17 cellular contexts compared by ENCODE assay signal in the genomic region with DNA sequence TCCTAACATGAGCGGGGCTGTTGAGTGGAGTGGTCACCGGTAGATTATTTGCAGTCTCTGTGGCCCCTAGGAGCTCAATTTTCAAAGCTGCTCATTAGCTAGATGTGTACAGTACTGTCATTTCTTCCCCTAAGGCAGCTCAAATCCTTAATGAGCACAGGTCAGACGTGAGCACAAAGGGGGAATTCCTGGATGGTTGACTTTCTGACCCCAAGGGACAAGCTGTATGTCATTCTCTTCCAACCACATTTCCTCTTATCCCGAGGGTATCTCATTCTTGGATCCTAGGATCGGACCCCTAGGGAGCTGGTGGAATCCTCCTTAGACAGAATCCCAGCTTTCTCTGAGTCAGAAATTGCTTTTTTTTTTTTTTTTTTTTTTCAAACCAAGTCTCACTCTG. TPM values are rescaled to one million over a fixed set of nuclear protein-coding genes. Genes with fewer than 3 reads are reported as not detected.
DNase-seq lines count a peak whose midpoint lies in the region; ATAC-seq lines count a peak whose summit lies in the region.
"Had no signal": no experiment of that assay in that cellular context is flagged by ENCODE, and none has a peak within 500 bp of the region (broad histone marks: within the 10 kb centered on the region; RNA-seq: fewer than 3 reads in every experiment).

No MANE protein-coding gene starts in this region.

- peaks cover 4% of the 10 kb centered on the region for H3K9me3 Mint-ChIP-seq in stimulated activated memory B cell treated with anti-CD40 and anti-IgM and Interleukin-4, amounts not matched to agents 10 μg/mL and 1 μg/mL and 100 μg/mL, for 72 hours
- H3K9me3 Mint-ChIP-seq: CD4-positive, CD25-positive, alpha-beta regulatory T cell; CD8-positive, alpha-beta memory T cell had no signal

- H3K36me3 Mint-ChIP-seq in stimulated activated memory B cell treated with anti-CD40 and anti-IgM and Interleukin-4, amounts not matched to agents 10 μg/mL and 1 μg/mL and 100 μg/mL, for 72 hours: no peaks in the 10 kb centered on the region
- H3K36me3 Mint-ChIP-seq: CD4-positive, CD25-positive, alpha-beta regulatory T cell; CD8-positive, alpha-beta memory T cell had no signal

- H3K4me3 Mint-ChIP-seq in stimulated activated memory B cell treated with anti-CD40 and anti-IgM and Interleukin-4, amounts not matched to agents 10 μg/mL and 1 μg/mL and 100 μg/mL, for 72 hours: no peak overlapping the region
- H3K4me3 Mint-ChIP-seq: CD4-positive, CD25-positive, alpha-beta regulatory T cell; CD8-positive, alpha-beta memory T cell; H9 had no signal

- H3K4me1 Mint-ChIP-seq in stimulated activated memory B cell treated with anti-CD40 and anti-IgM and Interleukin-4, amounts not matched to agents 10 μg/mL and 1 μg/mL and 100 μg/mL, for 72 hours: peaks cover 12% of the 10 kb centered on the region
- H3K4me1 Mint-ChIP-seq: H9 had no signal

- ATAC-seq in stimulated activated memory B cell treated with anti-CD40 and anti-IgM and Interleukin-4, amounts not matched to agents 10 μg/mL and 1 μg/mL and 100 μg/mL, for 72 hours: peak; percentile 20
- no peak for ATAC-seq in GM21619 (IDR thresholded peaks at IDR 0.05; ENCODE audit: unreplicated experiment)

- DNase-seq in Daoy (ENCODE audit: low read depth) (peak; percentile 71), ELR (ENCODE audit: low read depth) (peak; percentile 36), RPMI7951 (ENCODE audit: low read depth) (peak; percentile 75)
- no peak for DNase-seq in activated CD4-positive, alpha-beta T cell treated with anti-CD3 and anti-CD28 coated beads, Interleukin-2, amount 50 U/mL, for 1 hour
- DNase-seq in activated T-cell treated with anti-CD3 and anti-CD28 coated beads, Interleukin-2, amount 50 U/mL, for 48 hours: no peak
- DNase-seq: ACHN; BE2C; C1 segment of cervical spinal cord; CD4-positive, CD25-positive, alpha-beta regulatory T cell; CD8-positive, alpha-beta memory T cell; COR-L47; GDM1; H9; KG1 had no signal

- H3K27me3 Mint-ChIP-seq in stimulated activated memory B cell treated with anti-CD40 and anti-IgM and Interleukin-4, amounts not matched to agents 10 μg/mL and 1 μg/mL and 100 μg/mL, for 72 hours: peaks cover 7% of the 10 kb centered on the region

- no peak overlapping the region for H3K27ac Mint-ChIP-seq in stimulated activated memory B cell treated with anti-CD40 and anti-IgM and Interleukin-4, amounts not matched to agents 10 μg/mL and 1 μg/mL and 100 μg/mL, for 72 hours
- H3K27ac Mint-ChIP-seq: H9 had no signal

RNA-seq across cellular contexts. Expression of a gene that starts 5.7 kb away (rescaled TPM):
- not detected in 2 replicates for total RNA-seq in Daoy (2014; rRNA removed; shearing (Covaris generic))
- not detected in 2 replicates for total RNA-seq in RPMI7951 (2014; rRNA removed; shearing (Covaris generic))
- total RNA-seq: CD4-positive, CD25-positive, alpha-beta regulatory T cell; CD8-positive, alpha-beta memory T cell; H1; H9 had no signal

RNA-seq across cellular contexts. Expression of a gene that starts 7.8 kb away (rescaled TPM):
- 15.7 and 22.9 TPM in 2 replicates for total RNA-seq in Daoy (2014; rRNA removed; shearing (Covaris generic))
- total RNA-seq in RPMI7951 (2014; rRNA removed; shearing (Covaris generic)): 14.0 and 15.3 TPM in 2 replicates

RNA-seq across cellular contexts. Expression of a gene that starts 16.9 kb away (rescaled TPM):
- not detected in 2 replicates for total RNA-seq in Daoy (2014; rRNA removed; shearing (Covaris generic))
- total RNA-seq in RPMI7951 (2014; rRNA removed; shearing (Covaris generic)): not detected in 2 replicates
- total RNA-seq: CD4-positive, CD25-positive, alpha-beta regulatory T cell; CD8-positive, alpha-beta memory T cell; H1; H9 had no signal

RNA-seq across cellular contexts. Expression of a gene that starts 25.1 kb away (rescaled TPM):
- total RNA-seq in Daoy (2014; rRNA removed; shearing (Covaris generic)): not detected in 2 replicates
- total RNA-seq in RPMI7951 (2014; rRNA removed; shearing (Covaris generic)): not detected in 2 replicates
- total RNA-seq: CD4-positive, CD25-positive, alpha-beta regulatory T cell; CD8-positive, alpha-beta memory T cell; H1; H9 had no signal

RNA-seq across cellular contexts. Expression of a gene that starts 45.6 kb away (rescaled TPM):
- total RNA-seq in Daoy (2014; rRNA removed; shearing (Covaris generic)): not detected in 2 replicates
- total RNA-seq in RPMI7951 (2014; rRNA removed; shearing (Covaris generic)): not detected in 2 replicates
- total RNA-seq: CD4-positive, CD25-positive, alpha-beta regulatory T cell; CD8-positive, alpha-beta memory T cell; H1; H9 had no signal

Comparison
In these comparisons a context has a peak if more than half of its experiments do, and no peak if none do; other contexts are left out.
1. DNase-seq: peak in Daoy (single experiment), ELR (single experiment) and RPMI7951 (single experiment); none in activated CD4-positive, alpha-beta T cell treated with anti-CD3 and anti-CD28 coated beads, Interleukin-2, amount 50 U/mL, for 1 hour (single experiment) and activated T-cell treated with anti-CD3 and anti-CD28 coated beads, Interleukin-2, amount 50 U/mL, for 48 hours (0 of 2).